ENCODE assay signal across 3 cellular contexts in genomic region chr1:94840811-94841210, GRCh38.
A peak's percentile ranks its signal among the peaks of the same experiment; 100 is the strongest.
TF ChIP-seq lines count a peak whose summit lies in the region.

No MANE protein-coding gene starts in this region.

TF ChIP-seq in A549, 52 proteins besides CTCF, POLR2A, EP300 and RAD21:
- TF ChIP-seq MAFK (IDR thresholded peaks at IDR 0.05; ENCODE audit: partially characterized antibody): peak; percentile 82
- TF ChIP-seq GATA3 (IDR thresholded peaks at IDR 0.05; ENCODE audit: borderline replicate concordance): no peak
TF ChIP-seq in A549: peak in this region for 1.

TF ChIP-seq in IMR-90, 13 proteins besides CTCF, POLR2A, EP300 and RAD21:
- TF ChIP-seq MAFK (IDR thresholded peaks at IDR 0.05; ENCODE audit: low read depth, low read length): peak; percentile 91
- TF ChIP-seq BHLHE40 (IDR thresholded peaks at IDR 0.05; ENCODE audit: low read depth, low read length): no peak
- TF ChIP-seq CHD1 (IDR thresholded peaks at IDR 0.05; ENCODE audit: low read depth, low read length): no peak

TF ChIP-seq in SK-N-SH, 30 proteins besides CTCF, POLR2A, EP300 and RAD21:
- TF ChIP-seq FOXM1 (IDR thresholded peaks at IDR 0.05; ENCODE audit: low read depth) (no peak), USF2 (IDR thresholded peaks at IDR 0.05; ENCODE audit: borderline replicate concordance, low read depth, low read length) (no peak), PBX3 (IDR thresholded peaks at IDR 0.05) (no peak), TCF12 (IDR thresholded peaks at IDR 0.05) (no peak), FOSL2 (IDR thresholded peaks at IDR 0.05; ENCODE audit: borderline replicate concordance, low read depth) (no peak), IRF3 (IDR thresholded peaks at IDR 0.05; ENCODE audit: low read depth, low read length) (no peak), POLR2AphosphoS5 (IDR thresholded peaks at IDR 0.05; ENCODE audit: low read depth, low read length) (no peak), MEF2A (IDR thresholded peaks at IDR 0.05; ENCODE audit: borderline replicate concordance, low read depth) (no peak), JUND (IDR thresholded peaks at IDR 0.05) (no peak), CHD2 (IDR thresholded peaks at IDR 0.05; ENCODE audit: low read length, partially characterized antibody) (no peak), YY1 (IDR thresholded peaks at IDR 0.05; ENCODE audit: low read depth) (no peak), ZBTB33 (IDR thresholded peaks at IDR 0.05; ENCODE audit: borderline replicate concordance, low read depth) (no peak), MXI1 (IDR thresholded peaks at IDR 0.05; ENCODE audit: low read depth, low read length) (no peak), NFIC (IDR thresholded peaks at IDR 0.05; ENCODE audit: borderline replicate concordance) (no peak), EZH2phosphoT487 (IDR thresholded peaks at IDR 0.05; ENCODE audit: borderline replicate concordance, low read depth) (no peak), RXRA (IDR thresholded peaks at IDR 0.05; ENCODE audit: borderline replicate concordance, low read depth) (no peak), ELF1 (IDR thresholded peaks at IDR 0.05) (no peak), GABPA (IDR thresholded peaks at IDR 0.05; ENCODE audit: low read depth) (no peak), RCOR1 (IDR thresholded peaks at IDR 0.05; ENCODE audit: low read length) (no peak), TAF1 (IDR thresholded peaks at IDR 0.05; ENCODE audit: borderline replicate concordance, low read depth, low read length) (no peak)
